2 cellular contexts compared by ENCODE assay signal in genomic region chr21:34085129-34085528, GRCh38.
TF ChIP-seq lines count a peak whose summit lies in the region.

No MANE protein-coding gene starts in this region.

TF ChIP-seq in GM23338, 12 proteins besides CTCF, POLR2A, EP300 and RAD21:
- TF ChIP-seq ZNF462 (CRISPR knock-in tag; IDR thresholded peaks at IDR 0.05) (no peak), ETS1 (IDR thresholded peaks at IDR 0.05) (no peak), EZH2 (IDR thresholded peaks at IDR 0.05; ENCODE audit: low read depth, unreplicated experiment) (no peak), JUNB (IDR thresholded peaks at IDR 0.05; ENCODE audit: unreplicated experiment) (no peak), ZNF331 (CRISPR knock-in tag; IDR thresholded peaks at IDR 0.05; ENCODE audit: low read depth) (no peak)

TF ChIP-seq in WTC11, 78 proteins besides CTCF, POLR2A, EP300 and RAD21 (continued from another document):
- TF ChIP-seq ERG (CRISPR knock-in tag; IDR thresholded peaks at IDR 0.05) (no peak), ZNF425 (CRISPR knock-in tag; conservative IDR thresholded peaks at IDR 0.05) (no peak), ZNF671 (CRISPR knock-in tag; IDR thresholded peaks at IDR 0.05) (no peak), ESRRA (CRISPR knock-in tag; IDR thresholded peaks at IDR 0.05; ENCODE audit: borderline replicate concordance) (no peak), ATF3 (CRISPR knock-in tag; conservative IDR thresholded peaks at IDR 0.05) (no peak), RORB (CRISPR knock-in tag; IDR thresholded peaks at IDR 0.05) (no peak), ZNF232 (CRISPR knock-in tag; IDR thresholded peaks at IDR 0.05) (no peak), ZMAT4 (CRISPR knock-in tag; IDR thresholded peaks at IDR 0.05) (no peak), IRF1 (CRISPR knock-in tag; IDR thresholded peaks at IDR 0.05) (no peak), USF2 (CRISPR knock-in tag; IDR thresholded peaks at IDR 0.05) (no peak), ZNF263 (CRISPR knock-in tag; IDR thresholded peaks at IDR 0.05; ENCODE audit: low read depth) (no peak), GTF2I (CRISPR knock-in tag; conservative IDR thresholded peaks at IDR 0.05) (no peak), FOXK1 (CRISPR knock-in tag; IDR thresholded peaks at IDR 0.05) (no peak), HMGA2 (CRISPR knock-in tag; IDR thresholded peaks at IDR 0.05) (no peak), ZNF281 (CRISPR knock-in tag; IDR thresholded peaks at IDR 0.05) (no peak), ARID4B (CRISPR knock-in tag; IDR thresholded peaks at IDR 0.05; ENCODE audit: borderline replicate concordance) (no peak), E2F5 (CRISPR knock-in tag; IDR thresholded peaks at IDR 0.05) (no peak)
